Comparison of ENCODE assay signal across 8 cellular contexts in genomic region chr2:241844066-241844728, GRCh38. TPM values are rescaled to one million over a fixed set of nuclear protein-coding genes. Genes with fewer than 3 reads are reported as not detected.
DNase-seq lines count a peak whose midpoint lies in the region; TF ChIP-seq lines count a peak whose summit lies in the region.

No MANE protein-coding gene starts in this region.

- no peaks in the 10 kb centered on the region for H3K9me2 ChIP-seq in GM23248 (ENCODE audit: insufficient read depth)

- H3F3A ChIP-seq in GM23248 (ENCODE audit: insufficient read depth): no peaks in the 10 kb centered on the region

- H3K4me2 ChIP-seq in GM23248 (ENCODE audit: unreplicated experiment): peak overlapping the region; percentile 77

- no peak overlapping the region for H3K27ac Mint-ChIP-seq in nephron

- H3K4me1 Mint-ChIP-seq in nephron: peaks cover 30% of the 10 kb centered on the region

- H3K27ac ChIP-seq in GM23248 (no peak overlapping the region), stomach smooth muscle (ENCODE audit: low read length) (no peak overlapping the region)

- peak overlapping the region; percentile 75 for H2AFZ ChIP-seq in GM23248

- WGBS in GM23248 (ENCODE audit: low coverage in 1 of 2, low lambda C conversion rate in 2 of 2, missing lambda C conversion rate in 2 of 2), 2 experiments: 4% methylated on average over 26 to 39 of the region's 65 CpGs

- peak overlapping the region; percentile 72 to 79 (median 75) for H3K4me3 Mint-ChIP-seq in nephron

- peak; percentile 39 for DNase-seq in ELR (ENCODE audit: low read depth)
- DNase-seq in GM23248: peak; percentile 86
- peak; percentile 22 for DNase-seq in NCI-H2171 treated with DMSO at 0.1 percent for 48 hours (lab: John Stamatoyannopoulos, UW)
- peak; percentile 94 for DNase-seq in activated T-cell treated with anti-CD3 and anti-CD28 coated beads for 48 hours (ENCODE audit: low read depth)
- DNase-seq in fibroblast of gingiva (ENCODE audit: low read depth): peak; percentile 54
- DNase-seq in SHP77 treated with DMSO at 0.1 percent for 48 hours (lab: John Stamatoyannopoulos, UW): no peak

- in situ Hi-C loops in GM23248 (cut with MboI): no loop called here

- no peak for TF ChIP-seq CTCF in nephron (IDR thresholded peaks at IDR 0.05; ENCODE audit: unreplicated experiment in 3 of 3)

- H3K36me3 Mint-ChIP-seq in nephron (ENCODE audit: low read depth): no peaks in the 10 kb centered on the region

- H3K4me1 ChIP-seq in GM23248 (ENCODE audit: insufficient read depth) (no peaks in the 10 kb centered on the region), stomach smooth muscle (ENCODE audit: control insufficient read depth, insufficient read depth, low read length) (peaks cover 11% of the 10 kb centered on the region)

- no peaks in the 10 kb centered on the region for H3K9me3 ChIP-seq in GM23248 (ENCODE audit: low read depth)
- no peaks in the 10 kb centered on the region for H3K9me3 ChIP-seq in stomach smooth muscle (ENCODE audit: control insufficient read depth in 2 of 2, low read length in 2 of 2)

- peaks cover 21% of the 10 kb centered on the region for H3K27me3 ChIP-seq in GM23248 (replicated peaks; ENCODE audit: insufficient read depth)
- no peaks in the 10 kb centered on the region for H3K27me3 ChIP-seq in stomach smooth muscle (ENCODE audit: control insufficient read depth in 1 of 2, insufficient read depth in 2 of 2, low read length in 2 of 2)

- no peaks in the 10 kb centered on the region for H3K79me2 ChIP-seq in GM23248 (ENCODE audit: insufficient read depth)

- no peaks in the 10 kb centered on the region for H3K9me3 Mint-ChIP-seq in nephron

- H3K4me3 ChIP-seq in GM23248 (peak overlapping the region; percentile 50), stomach smooth muscle (ENCODE audit: low read length in 2 of 2) (peak overlapping the region; percentile 43 to 67)

- H4K20me1 ChIP-seq in GM23248 (ENCODE audit: insufficient read depth): no peaks in the 10 kb centered on the region

- H3K27me3 Mint-ChIP-seq in nephron (ENCODE audit: low read depth): peaks cover 22% of the 10 kb centered on the region

- H3K9ac ChIP-seq in GM23248 (peak overlapping the region; percentile 63), stomach smooth muscle (ENCODE audit: low read length in 2 of 2) (peak overlapping the region; percentile 55 to 62)

- H3K36me3 ChIP-seq in GM23248 (ENCODE audit: low read depth) (no peaks in the 10 kb centered on the region), stomach smooth muscle (ENCODE audit: control insufficient read depth in 2 of 2, insufficient read depth in 2 of 2, low read length in 2 of 2) (no peaks in the 10 kb centered on the region)

RNA-seq across cellular contexts. Expression of gene PDCD1, which starts 14.5 kb away (rescaled TPM):
- not detected in 2 replicates for total RNA-seq in GM23248 (2014; rRNA removed; shearing (Covaris generic))
- not detected in 2 replicates for polyA plus RNA-seq in GM23248 (2016; fragmentation: Nextera tagmentation; extraction: Ambion mirVana)

RNA-seq across cellular contexts. Expression of gene RTP5, which starts 25.3 kb away (rescaled TPM):
- not detected in 2 replicates for total RNA-seq in GM23248 (2014; rRNA removed; shearing (Covaris generic))
- polyA plus RNA-seq in GM23248 (2016; fragmentation: Nextera tagmentation; extraction: Ambion mirVana): not detected in 2 replicates

RNA-seq across cellular contexts. Expression of gene NEU4, which starts 35.2 kb away (rescaled TPM):
- not detected in 2 replicates for total RNA-seq in GM23248 (2014; rRNA removed; shearing (Covaris generic))
- polyA plus RNA-seq in GM23248 (2016; fragmentation: Nextera tagmentation; extraction: Ambion mirVana): not detected in 2 replicates
